Comparison of ENCODE assay signal across 8 cellular contexts in genomic region chr16:56931253-56931768, GRCh38. TPM values are rescaled to one million over a fixed set of nuclear protein-coding genes. Genes with fewer than 3 reads are reported as not detected.
A peak's percentile ranks its signal among the peaks of the same experiment; 100 is the strongest.
DNase-seq lines count a peak whose midpoint lies in the region; ATAC-seq and TF ChIP-seq lines count a peak whose summit lies in the region.

No MANE protein-coding gene starts in this region.

- H3K9ac ChIP-seq in colonic mucosa (ENCODE audit: low read depth in 2 of 2, low read length in 2 of 2) (peak overlapping the region; percentile 73 to 100), mucosa of stomach (ENCODE audit: low read length) (peak overlapping the region; percentile 99)

- peaks cover 30% of the 10 kb centered on the region for H3K4me1 Mint-ChIP-seq in activated CD4-positive, alpha-beta T cell treated with anti-CD3 and anti-CD28 coated beads, Interleukin-2, amount 10 ng/mL, durations not matched to agents 7 days and 5 days

- H3K36me3 Mint-ChIP-seq in activated CD4-positive, alpha-beta T cell treated with anti-CD3 and anti-CD28 coated beads, Interleukin-2, amount 10 ng/mL, durations not matched to agents 7 days and 5 days (ENCODE audit: low read depth): peaks cover 35% of the 10 kb centered on the region

- CTCF ChIA-PET in activated CD4-positive, alpha-beta T cell treated with anti-CD3 and anti-CD28 coated beads, Interleukin-2, amount 10 ng/mL, durations not matched to agents 7 days and 5 days (lab: Charles Lee): interaction anchor here (0.5 to 1.9 kb wide), 10 partner anchors 9 to 897 kb away, joined by 3 to 5 read pairs (median 4); no protein-coding TSS in a partner anchor

- no peak for TF ChIP-seq CTCF in colonic mucosa (IDR thresholded peaks at IDR 0.05)

- no peaks in the 10 kb centered on the region for H3K9me3 Mint-ChIP-seq in activated CD4-positive, alpha-beta T cell treated with anti-CD3 and anti-CD28 coated beads, Interleukin-2, amount 10 ng/mL, durations not matched to agents 7 days and 5 days

- no peak for DNase-seq in activated CD4-positive, alpha-beta T cell treated with anti-CD3 and anti-CD28 coated beads, Interleukin-2, amount 10 ng/mL, durations not matched to agents 7 days and 5 days
- DNase-seq in activated CD4-positive, alpha-beta T cell treated with anti-CD3 and anti-CD28 coated beads, Interleukin-2, amount 50 U/mL, for 4 hours: no peak
- DNase-seq in NCI-H82 treated with DMSO at 0.1 percent for 48 hours (lab: John Stamatoyannopoulos, UW; ENCODE audit: unreplicated experiment) (peak; percentile 8), colonic mucosa (peak; percentile 83), NCI-H1436 treated with DMSO at 0.1 percent for 48 hours (lab: John Stamatoyannopoulos, UW) (no peak), AG08395 (ENCODE audit: low spot score) (no peak)

- H3K27me3 ChIP-seq in colonic mucosa: no peaks in the 10 kb centered on the region
- no peaks in the 10 kb centered on the region for H3K27me3 ChIP-seq in mucosa of stomach (ENCODE audit: control insufficient read depth, insufficient read depth, low read length)

- H3K4me1 ChIP-seq in colonic mucosa (peaks cover 4% of the 10 kb centered on the region), mucosa of stomach (ENCODE audit: control insufficient read depth, insufficient read depth, low read length) (peaks cover 7% of the 10 kb centered on the region)

- POLR2A ChIA-PET in activated CD4-positive, alpha-beta T cell treated with anti-CD3 and anti-CD28 coated beads, Interleukin-2, amount 10 ng/mL, durations not matched to agents 7 days and 5 days (lab: Charles Lee): interaction anchor here (0.6 to 1.4 kb wide), 7 partner anchors 13 to 63 kb away, joined by 3 to 8 read pairs (median 3); no protein-coding TSS in a partner anchor

- H3K9me3 ChIP-seq in colonic mucosa (no peaks in the 10 kb centered on the region), mucosa of stomach (ENCODE audit: control insufficient read depth, low read length) (no peaks in the 10 kb centered on the region)

- intact Hi-C loops in colonic mucosa (cut with DNase I): loop anchor here (10.0 kb wide), 1 partner anchor 253 kb away; the partner anchor contains the start of genes PSME3IP1 and RSPRY1

- H3K27ac ChIP-seq in colonic mucosa: peak overlapping the region; percentile 95

- H3K4me3 Mint-ChIP-seq in activated CD4-positive, alpha-beta T cell treated with anti-CD3 and anti-CD28 coated beads, Interleukin-2, amount 10 ng/mL, durations not matched to agents 7 days and 5 days: peak overlapping the region; percentile 99

- H3K4me3 ChIP-seq in colonic mucosa (peak overlapping the region; percentile 68), mucosa of stomach (ENCODE audit: low read length) (peak overlapping the region; percentile 35)

- no peaks in the 10 kb centered on the region for H3K36me3 ChIP-seq in colonic mucosa
- no peaks in the 10 kb centered on the region for H3K36me3 ChIP-seq in mucosa of stomach (ENCODE audit: control insufficient read depth, insufficient read depth, low read length)

- ATAC-seq in HG02763 (IDR thresholded peaks at IDR 0.05; ENCODE audit: unreplicated experiment): peak; percentile 40

- H3K27ac Mint-ChIP-seq in activated CD4-positive, alpha-beta T cell treated with anti-CD3 and anti-CD28 coated beads, Interleukin-2, amount 10 ng/mL, durations not matched to agents 7 days and 5 days: peak overlapping the region; percentile 99

- H3K27me3 Mint-ChIP-seq in activated CD4-positive, alpha-beta T cell treated with anti-CD3 and anti-CD28 coated beads, Interleukin-2, amount 10 ng/mL, durations not matched to agents 7 days and 5 days: no peaks in the 10 kb centered on the region

RNA-seq across cellular contexts. Expression of gene HERPUD1, which starts 0.6 kb away (rescaled TPM):
- total RNA-seq in activated CD4-positive, alpha-beta T cell treated with anti-CD3 and anti-CD28 coated beads, Interleukin-2, amount 10 ng/mL, durations not matched to agents 7 days and 5 days: 100 to 1,000 TPM in 1 of 2 experiments, 10 to 100 TPM in 1; 81.3 to 113 TPM
- 100 to 1,000 TPM; 130 to 194 TPM for total RNA-seq in colonic mucosa

RNA-seq across cellular contexts. Expression of gene CETP, which starts 30.4 kb away (rescaled TPM):
- total RNA-seq in activated CD4-positive, alpha-beta T cell treated with anti-CD3 and anti-CD28 coated beads, Interleukin-2, amount 10 ng/mL, durations not matched to agents 7 days and 5 days: not detected
- not detected for total RNA-seq in colonic mucosa

RNA-seq across cellular contexts. Expression of gene NLRC5, which starts 58.0 kb away (rescaled TPM):
- total RNA-seq in activated CD4-positive, alpha-beta T cell treated with anti-CD3 and anti-CD28 coated beads, Interleukin-2, amount 10 ng/mL, durations not matched to agents 7 days and 5 days: 100 to 1,000 TPM; 428 to 468 TPM
- 10 to 100 TPM; 78.1 to 79.7 TPM for total RNA-seq in colonic mucosa

Comparison
In these comparisons a context has a peak if more than half of its experiments do, and no peak if none do; other contexts are left out.
1. DNase-seq: peak in NCI-H82 treated with DMSO at 0.1 percent for 48 hours (single experiment) and colonic mucosa (single experiment); none in activated CD4-positive, alpha-beta T cell treated with anti-CD3 and anti-CD28 coated beads, Interleukin-2, amount 10 ng/mL, durations not matched to agents 7 days and 5 days (single experiment), activated CD4-positive, alpha-beta T cell treated with anti-CD3 and anti-CD28 coated beads, Interleukin-2, amount 50 U/mL, for 4 hours (0 of 2), NCI-H1436 treated with DMSO at 0.1 percent for 48 hours (single experiment) and AG08395 (single experiment).
2. RNA of gene NLRC5, which starts 58.0 kb away (total RNA-seq): 428 to 468 TPM in activated CD4-positive, alpha-beta T cell treated with anti-CD3 and anti-CD28 coated beads, Interleukin-2, amount 10 ng/mL, durations not matched to agents 7 days and 5 days; 78.1 to 79.7 TPM in colonic mucosa; every median in the first group is over 4 times any median in the second.